20 cellular contexts compared by ENCODE assay signal in genomic region chr16:88613911-88614817, GRCh38. TPM values are rescaled to one million over a fixed set of nuclear protein-coding genes. Genes with fewer than 3 reads are reported as not detected.
DNase-seq lines count a peak whose midpoint lies in the region; ATAC-seq lines count a peak whose summit lies in the region.
"Had no signal": no experiment of that assay in that cellular context is flagged by ENCODE, and none has a peak within 500 bp of the region (broad histone marks: within the 10 kb centered on the region; RNA-seq: fewer than 3 reads in every experiment).

No MANE protein-coding gene starts in this region.

- ATAC-seq in naive thymus-derived CD8-positive, alpha-beta T cell = no peak

- no peaks in the 10 kb centered on the region for H3K27me3 ChIP-seq in BLaER1 treated with 17β-estradiol and CSF1 and Interleukin-3, amounts not matched to agents 10 nM and 100 nM
- H3K27me3 ChIP-seq in GM23248 (replicated peaks; ENCODE audit: insufficient read depth) = no peaks in the 10 kb centered on the region
- H3K27me3 ChIP-seq: dorsolateral prefrontal cortex, tibial nerve had no signal

- peaks cover 77 to 99% (median 91%) of the 10 kb centered on the region in 11 experiments for H3K36me3 ChIP-seq in BLaER1 treated with 17β-estradiol and CSF1 and Interleukin-3, amounts not matched to agents 10 nM and 100 nM
- H3K36me3 ChIP-seq in GM23248 (ENCODE audit: low read depth) = peaks cover 3% of the 10 kb centered on the region; the same call in 1 of the 2 replicates

- no peak overlapping the region; a peak in 1 of 20 replicates for H3K4me3 ChIP-seq in BLaER1 treated with 17β-estradiol and CSF1 and Interleukin-3, amounts not matched to agents 10 nM and 100 nM
- H3K4me3 ChIP-seq in GM23248 = no peak overlapping the region
- H3K4me3 ChIP-seq: dorsolateral prefrontal cortex, tibial nerve had no signal

- H3K9ac ChIP-seq in BLaER1 treated with 17β-estradiol and CSF1 and Interleukin-3, amounts not matched to agents 10 nM and 100 nM = peak overlapping the region in 9 of 11 experiments; percentile 1 to 46 (median 30); a peak in 13 of 22 replicates
- no peak overlapping the region for H3K9ac ChIP-seq in GM23248

- WGBS in GM23248 (ENCODE audit: low coverage in 1 of 2, low lambda C conversion rate in 2 of 2, missing lambda C conversion rate in 2 of 2), 2 experiments = 83 to 86% methylated on average over 19 of the region's 19 CpGs

- DNase-seq in GM23248 = peak; percentile 16
- peak; percentile 39 for DNase-seq in amniotic epithelial cell (ENCODE audit: low read depth)
- no peak for DNase-seq in naive thymus-derived CD8-positive, alpha-beta T cell
- no peak for DNase-seq in NCI-H345 treated with DMSO at 0.1 percent for 48 hours (lab: John Stamatoyannopoulos, UW; ENCODE audit: unreplicated experiment)
- no peak for DNase-seq in activated naive CD4-positive, alpha-beta T cell treated with anti-CD3 and anti-CD28 coated beads for 36 hours
- DNase-seq in NCI-H510A (lab: John Stamatoyannopoulos, UW) = no peak
- DNase-seq: activated CD4-positive, alpha-beta T cell treated with anti-CD3 and anti-CD28 coated beads, Interleukin-2, amount 10 ng/mL, durations not matched to agents 24 days and 14 days; activated T-cell treated with anti-CD3 and anti-CD28 coated beads, Interleukin-2, amount 50 U/mL, for 48 hours; Calu3; EL; KG1; NCI-H1092 treated with DMSO at 0.1 percent for 48 hours; NCI-H2081; stimulated activated CD4-positive, alpha-beta T cell treated with anti-CD3 and anti-CD28 coated beads, Interleukin-15, amount 100 ng/mL, for 24 hours; stimulated activated naive CD4-positive, alpha-beta T cell; SW 1271 had no signal

- H3K4me1 ChIP-seq in BLaER1 treated with 17β-estradiol and CSF1 and Interleukin-3, amounts not matched to agents 10 nM and 100 nM = peaks cover 33 to 50% (median 43%) of the 10 kb centered on the region in 10 experiments
- H3K4me1 ChIP-seq in GM23248 (ENCODE audit: insufficient read depth) = no peaks in the 10 kb centered on the region

- intact Hi-C loops in activated naive CD4-positive, alpha-beta T cell treated with anti-CD3 and anti-CD28 coated beads for 36 hours (cut with micrococcal nuclease) = no loop called here

- POLR2A ChIA-PET in naive thymus-derived CD8-positive, alpha-beta T cell (lab: Charles Lee) = no interaction called here

- in situ Hi-C loops in GM23248 (cut with MboI) = no loop called here

- H3K4me1 Mint-ChIP-seq in naive thymus-derived CD8-positive, alpha-beta T cell = peaks cover 15 to 23% (median 19%) of the 10 kb centered on the region in 4 donors
- H3K4me1 Mint-ChIP-seq in activated naive CD4-positive, alpha-beta T cell treated with anti-CD3 and anti-CD28 coated beads for 36 hours (ENCODE audit: low read depth) = peaks cover 3% of the 10 kb centered on the region

- H3K4me3 Mint-ChIP-seq in naive thymus-derived CD8-positive, alpha-beta T cell = no peak overlapping the region
- H3K4me3 Mint-ChIP-seq in activated naive CD4-positive, alpha-beta T cell treated with anti-CD3 and anti-CD28 coated beads for 36 hours = no peak overlapping the region
- H3K4me3 Mint-ChIP-seq: activated CD4-positive, alpha-beta T cell treated with anti-CD3 and anti-CD28 coated beads, Interleukin-2, amount 10 ng/mL, durations not matched to agents 24 days and 14 days had no signal

- H3K27me3 Mint-ChIP-seq in naive thymus-derived CD8-positive, alpha-beta T cell = no peaks in the 10 kb centered on the region
- no peaks in the 10 kb centered on the region for H3K27me3 Mint-ChIP-seq in activated naive CD4-positive, alpha-beta T cell treated with anti-CD3 and anti-CD28 coated beads for 36 hours (ENCODE audit: low read depth)
- H3K27me3 Mint-ChIP-seq: activated CD4-positive, alpha-beta T cell treated with anti-CD3 and anti-CD28 coated beads, Interleukin-2, amount 10 ng/mL, durations not matched to agents 24 days and 14 days had no signal

- H3K27ac Mint-ChIP-seq in naive thymus-derived CD8-positive, alpha-beta T cell = peak overlapping the region in 7 of 10 donors; percentile 23 to 75 (median 63)
- H3K27ac Mint-ChIP-seq in activated naive CD4-positive, alpha-beta T cell treated with anti-CD3 and anti-CD28 coated beads for 36 hours = no peak overlapping the region
- H3K27ac Mint-ChIP-seq: activated CD4-positive, alpha-beta T cell treated with anti-CD3 and anti-CD28 coated beads, Interleukin-2, amount 10 ng/mL, durations not matched to agents 24 days and 14 days had no signal

- H3F3A ChIP-seq in GM23248 (ENCODE audit: insufficient read depth) = no peaks in the 10 kb centered on the region; the same call in 1 of the 2 replicates

- no peak overlapping the region for H2AFZ ChIP-seq in GM23248

- H3K9me3 ChIP-seq in BLaER1 treated with 17β-estradiol and CSF1 and Interleukin-3, amounts not matched to agents 10 nM and 100 nM (replicated peaks in 1 of 11) = no peaks in the 10 kb centered on the region
- H3K9me3 ChIP-seq in GM23248 (ENCODE audit: low read depth) = no peaks in the 10 kb centered on the region
- H3K9me3 ChIP-seq: tibial nerve had no signal

- 0 out of 2 replicates have a peak, but pooled peaks cover 21% of the 10 kb centered on the region for H3K79me2 ChIP-seq in GM23248 (ENCODE audit: insufficient read depth)

- H3K36me3 Mint-ChIP-seq in naive thymus-derived CD8-positive, alpha-beta T cell = peaks cover 0 to 66% (median 7%) of the 10 kb centered on the region in 3 donors
- H3K36me3 Mint-ChIP-seq in activated naive CD4-positive, alpha-beta T cell treated with anti-CD3 and anti-CD28 coated beads for 36 hours (ENCODE audit: low read depth) = peaks cover 27% of the 10 kb centered on the region

- H3K9me3 Mint-ChIP-seq in naive thymus-derived CD8-positive, alpha-beta T cell = no peaks in the 10 kb centered on the region
- no peaks in the 10 kb centered on the region for H3K9me3 Mint-ChIP-seq in activated naive CD4-positive, alpha-beta T cell treated with anti-CD3 and anti-CD28 coated beads for 36 hours
- H3K9me3 Mint-ChIP-seq: activated CD4-positive, alpha-beta T cell treated with anti-CD3 and anti-CD28 coated beads, Interleukin-2, amount 10 ng/mL, durations not matched to agents 24 days and 14 days had no signal

- peak overlapping the region in 4 of 11 experiments; percentile 6 to 36 (median 14); a peak in 5 of 22 replicates for H3K27ac ChIP-seq in BLaER1 treated with 17β-estradiol and CSF1 and Interleukin-3, amounts not matched to agents 10 nM and 100 nM
- H3K27ac ChIP-seq in GM23248 = no peak overlapping the region

- peak overlapping the region; percentile 58 to 90 (median 75) for H3K4me2 ChIP-seq in BLaER1 treated with 17β-estradiol and CSF1 and Interleukin-3, amounts not matched to agents 10 nM and 100 nM
- no peak overlapping the region for H3K4me2 ChIP-seq in GM23248 (ENCODE audit: unreplicated experiment)

- no peaks in the 10 kb centered on the region for H3K9me2 ChIP-seq in GM23248 (ENCODE audit: insufficient read depth)

- H4K20me1 ChIP-seq in BLaER1 treated with 17β-estradiol and CSF1 and Interleukin-3, amounts not matched to agents 10 nM and 100 nM = peaks cover 67 to 100% (median 86%) of the 10 kb centered on the region in 11 experiments
- no peaks in the 10 kb centered on the region for H4K20me1 ChIP-seq in GM23248 (ENCODE audit: insufficient read depth)

- CTCF ChIA-PET in activated naive CD4-positive, alpha-beta T cell treated with anti-CD3 and anti-CD28 coated beads for 36 hours (lab: Charles Lee) = no interaction called here

RNA-seq across cellular contexts. Expression of gene IL17C, which starts 24.2 kb away (rescaled TPM):
- not detected in 2 replicates for total RNA-seq in GM23248 (2014; rRNA removed; shearing (Covaris generic))
- polyA plus RNA-seq in GM23248 (2016; fragmentation: Nextera tagmentation; extraction: Ambion mirVana) = not detected in 2 replicates
- total RNA-seq in naive thymus-derived CD8-positive, alpha-beta T cell = under 1 TPM; 0.49 to 0.60 TPM
- under 1 TPM in 2 of 3 donors, not detected in 1; 0.16 to 0.69 TPM for polyA plus RNA-seq in naive thymus-derived CD8-positive, alpha-beta T cell
- total RNA-seq in activated naive CD4-positive, alpha-beta T cell treated with anti-CD3 and anti-CD28 coated beads for 36 hours = not detected
- total RNA-seq: activated CD4-positive, alpha-beta T cell treated with anti-CD3 and anti-CD28 coated beads, Interleukin-2, amount 10 ng/mL, durations not matched to agents 24 days and 14 days; Calu3; frontal cortex; tibial nerve had no signal

RNA-seq across cellular contexts. Expression of gene CYBA, which starts 36.7 kb away (rescaled TPM):
- total RNA-seq in GM23248 (2014; rRNA removed; shearing (Covaris generic)) = 332 and 338 TPM in 2 replicates
- polyA plus RNA-seq in GM23248 (2016; fragmentation: Nextera tagmentation; extraction: Ambion mirVana) = 270 and 283 TPM in 2 replicates
- total RNA-seq in naive thymus-derived CD8-positive, alpha-beta T cell = 100 to 1,000 TPM; 231 to 235 TPM
- polyA plus RNA-seq in naive thymus-derived CD8-positive, alpha-beta T cell = 100 to 1,000 TPM; 625 to 787 (median 649) TPM
- 100 to 1,000 TPM; 167 to 180 TPM for total RNA-seq in activated naive CD4-positive, alpha-beta T cell treated with anti-CD3 and anti-CD28 coated beads for 36 hours

RNA-seq across cellular contexts. Expression of gene ZC3H18, which starts 44.0 kb away (rescaled TPM):
- 8.9 and 9.7 TPM in 2 replicates for total RNA-seq in GM23248 (2014; rRNA removed; shearing (Covaris generic))
- 23.1 and 24.9 TPM in 2 replicates for polyA plus RNA-seq in GM23248 (2016; fragmentation: Nextera tagmentation; extraction: Ambion mirVana)
- 10 to 100 TPM; 78.7 to 81.2 TPM for total RNA-seq in naive thymus-derived CD8-positive, alpha-beta T cell
- 10 to 100 TPM in 2 of 3 donors, 1 to 10 TPM in 1; 7.3 to 25.1 (median 15.9) TPM for polyA plus RNA-seq in naive thymus-derived CD8-positive, alpha-beta T cell
- total RNA-seq in activated naive CD4-positive, alpha-beta T cell treated with anti-CD3 and anti-CD28 coated beads for 36 hours = 10 to 100 TPM; 55.8 to 58.5 TPM

RNA-seq across cellular contexts. Expression of gene MVD, which starts 48.7 kb away (rescaled TPM):
- total RNA-seq in GM23248 (2014; rRNA removed; shearing (Covaris generic)) = 25.0 and 29.1 TPM in 2 replicates
- polyA plus RNA-seq in GM23248 (2016; fragmentation: Nextera tagmentation; extraction: Ambion mirVana) = 27.4 and 28.6 TPM in 2 replicates
- 10 to 100 TPM; 40.2 to 42.7 TPM for total RNA-seq in naive thymus-derived CD8-positive, alpha-beta T cell
- 10 to 100 TPM; 14.4 to 20.4 (median 18.5) TPM for polyA plus RNA-seq in naive thymus-derived CD8-positive, alpha-beta T cell
- total RNA-seq in activated naive CD4-positive, alpha-beta T cell treated with anti-CD3 and anti-CD28 coated beads for 36 hours = 10 to 100 TPM; 90.5 to 96.8 TPM

Comparison
In these comparisons a context has a peak if more than half of its experiments do, and no peak if none do; other contexts are left out.
1. DNase-seq: peak in GM23248 (single experiment) and amniotic epithelial cell (single experiment); none in naive thymus-derived CD8-positive, alpha-beta T cell (0 of 10), NCI-H345 treated with DMSO at 0.1 percent for 48 hours (single experiment), activated naive CD4-positive, alpha-beta T cell treated with anti-CD3 and anti-CD28 coated beads for 36 hours (single experiment) and NCI-H510A (single experiment).